Comparison of ENCODE assay signal across 15 cellular contexts in the genomic region with DNA sequence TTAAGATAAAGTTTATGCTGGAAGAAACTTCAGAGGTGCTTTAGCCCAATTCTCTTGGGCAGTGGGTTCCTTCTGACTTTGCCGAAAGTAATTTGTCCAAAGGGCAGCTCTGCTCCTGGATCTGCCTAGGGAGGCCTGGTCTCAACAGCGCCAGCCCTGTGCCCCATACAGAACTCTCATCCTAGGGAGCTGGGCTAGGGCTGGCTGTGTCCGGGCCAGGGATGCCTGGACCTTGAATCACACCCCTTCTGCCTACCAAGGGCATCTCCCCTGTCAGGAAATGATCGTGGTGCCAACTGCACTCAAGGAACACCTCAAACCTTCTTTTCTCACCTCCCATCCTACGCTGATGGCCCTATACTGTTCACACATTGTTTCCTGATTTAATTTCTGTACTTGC. TPM values are rescaled to one million over a fixed set of nuclear protein-coding genes. Genes with fewer than 3 reads are reported as not detected.
DNase-seq lines count a peak whose midpoint lies in the region; ATAC-seq and TF ChIP-seq lines count a peak whose summit lies in the region.
"Had no signal": no experiment of that assay in that cellular context is flagged by ENCODE, and none has a peak within 500 bp of the region (broad histone marks: within the 10 kb centered on the region; RNA-seq: fewer than 3 reads in every experiment).

No MANE protein-coding gene starts in this region.

- peak; percentile 64 for DNase-seq in esophagus muscularis mucosa (ENCODE audit: extremely low spot score)
- no peak for DNase-seq in lung (ENCODE audit: low spot score)
- no peak for DNase-seq in tibial nerve (ENCODE audit: low spot score in 2 of 2)
- no peak for DNase-seq in posterior vena cava (ENCODE audit: low spot score)
- no peak for DNase-seq in activated CD4-positive, alpha-beta memory T cell treated with anti-CD3 and anti-CD28 coated beads, Interleukin-2, amount 10 ng/mL, durations not matched to agents 7 days and 5 days
- DNase-seq in ovary, result no peak
- DNase-seq: activated CD4-positive, alpha-beta T cell treated with anti-CD3 and anti-CD28 coated beads, Interleukin-2, amount 50 U/mL, for 4 hours; GM23248; KBM-7; NCI-H1436; NCI-H774 had no signal

- no peak overlapping the region for H3K4me3 ChIP-seq in esophagus muscularis mucosa
- no peak overlapping the region for H3K4me3 ChIP-seq in lung
- no peak overlapping the region for H3K4me3 ChIP-seq in tibial nerve
- no peak overlapping the region for H3K4me3 ChIP-seq in ovary
- H3K4me3 ChIP-seq: GM23248 had no signal

- H3K27ac ChIP-seq in VCaP (peak overlapping the region; percentile 73; the same call in 1 of the 2 replicates), esophagus muscularis mucosa (replicated peaks in 1 of 4) (peak overlapping the region; percentile 67 to 83 (median 74)), lung (ENCODE audit: low read depth in 1 of 2, low read length in 1 of 2) (peak overlapping the region; percentile 87 to 90), tibial nerve (peak overlapping the region in 3 of 4 donors; percentile 28 to 83 (median 73)), ovary (no peak overlapping the region)
- H3K27ac ChIP-seq: GM23248, RWPE1 had no signal

- H3K27me3 Mint-ChIP-seq in activated CD4-positive, alpha-beta memory T cell treated with anti-CD3 and anti-CD28 coated beads, Interleukin-2, amount 10 ng/mL, durations not matched to agents 7 days and 5 days, result peaks cover 59% of the 10 kb centered on the region

- H3K9me3 ChIP-seq in esophagus muscularis mucosa (no peaks in the 10 kb centered on the region), lung (ENCODE audit: control insufficient read depth in 2 of 2, insufficient read depth in 1 of 2, low read length in 1 of 2) (no peaks in the 10 kb centered on the region), tibial nerve (no peaks in the 10 kb centered on the region), ovary (no peaks in the 10 kb centered on the region)

- H3K36me3 ChIP-seq in esophagus muscularis mucosa (no peaks in the 10 kb centered on the region), lung (ENCODE audit: control insufficient read depth in 2 of 2, insufficient read depth in 2 of 2, low read length in 2 of 2) (no peaks in the 10 kb centered on the region), tibial nerve (no peaks in the 10 kb centered on the region), ovary (no peaks in the 10 kb centered on the region)

- H3K4me1 Mint-ChIP-seq in activated CD4-positive, alpha-beta memory T cell treated with anti-CD3 and anti-CD28 coated beads, Interleukin-2, amount 10 ng/mL, durations not matched to agents 7 days and 5 days, result no peaks in the 10 kb centered on the region

- CTCF ChIA-PET in activated CD4-positive, alpha-beta memory T cell treated with anti-CD3 and anti-CD28 coated beads, Interleukin-2, amount 10 ng/mL, durations not matched to agents 7 days and 5 days (lab: Charles Lee), result interaction anchor here (0.9 kb wide), 1 partner anchor 923 kb away, joined by 4 read pairs; no protein-coding TSS in a partner anchor

- TF ChIP-seq POLR2A in esophagus muscularis mucosa (IDR thresholded peaks at IDR 0.05; ENCODE audit: low read depth) (no peak), tibial nerve (IDR thresholded peaks at IDR 0.05) (no peak), ovary (IDR thresholded peaks at IDR 0.05) (no peak)

- H3K4me1 ChIP-seq in esophagus muscularis mucosa, result peaks cover 45 to 81% (median 74%) of the 10 kb centered on the region in 4 donors
- peaks cover 5 to 6% of the 10 kb centered on the region in 2 donors for H3K4me1 ChIP-seq in lung (ENCODE audit: control insufficient read depth in 2 of 2, insufficient read depth in 2 of 2, low read length in 2 of 2)
- peaks cover 0 to 59% (median 18%) of the 10 kb centered on the region in 4 donors for H3K4me1 ChIP-seq in tibial nerve
- peaks cover 4% of the 10 kb centered on the region for H3K4me1 ChIP-seq in ovary (ENCODE audit: insufficient read depth)

- intact Hi-C loops in esophagus muscularis mucosa (cut with DNase I) (loop anchor here (5.0 kb wide), 3 partner anchors 34 to 999 kb away; no protein-coding TSS in a partner anchor), posterior vena cava (cut with DNase I) (loop anchor here in 1 of 2 donors (5.0 to 10.0 kb wide), 2 partner anchors 924 to 996 kb away; no protein-coding TSS in a partner anchor), ovary (cut with DNase I) (loop anchor here in 3 of 4 donors (5.0 to 10.0 kb wide), 5 partner anchors 904 to 996 kb away; no protein-coding TSS in a partner anchor)

- ATAC-seq in lung (ENCODE audit: insufficient read depth, low FRiP score), result no peak

- TF ChIP-seq EP300 in esophagus muscularis mucosa (IDR thresholded peaks at IDR 0.05) (no peak), tibial nerve (IDR thresholded peaks at IDR 0.05) (no peak), ovary (IDR thresholded peaks at IDR 0.05) (no peak)

- TF ChIP-seq CTCF in VCaP (conservative IDR thresholded peaks at IDR 0.05) (no peak), esophagus muscularis mucosa (IDR thresholded peaks at IDR 0.05) (no peak), lung (IDR thresholded peaks at IDR 0.05; ENCODE audit: control extremely low read depth, extremely low read depth) (no peak), tibial nerve (IDR thresholded peaks at IDR 0.05) (no peak), ovary (IDR thresholded peaks at IDR 0.05) (no peak)

- 88% methylated on average over 2 of the region's 5 CpGs for WGBS in esophagus muscularis mucosa
- WGBS in lung, 2 donors, result 81 to 84% methylated on average over 5 of the region's 5 CpGs
- WGBS in tibial nerve, 2 donors, result 81 to 88% methylated on average over 5 of the region's 5 CpGs
- 72 to 92% (median 90%) methylated on average over 5 of the region's 5 CpGs for WGBS in ovary, 3 donors

- no peak overlapping the region for H3K27ac Mint-ChIP-seq in activated CD4-positive, alpha-beta memory T cell treated with anti-CD3 and anti-CD28 coated beads, Interleukin-2, amount 10 ng/mL, durations not matched to agents 7 days and 5 days
- H3K27ac Mint-ChIP-seq: activated T-helper 2 cell treated with anti-CD3 and anti-CD28 coated beads, Interferon-gamma antibody, Interleukin-2, Interleukin-4, amounts not matched to agents 10 μg/mL and 5 μg/mL and 100 μg/mL, durations not matched to agents 14 hours and 24 hours and 36 hours had no signal

- no peaks in the 10 kb centered on the region for H3K36me3 Mint-ChIP-seq in activated CD4-positive, alpha-beta memory T cell treated with anti-CD3 and anti-CD28 coated beads, Interleukin-2, amount 10 ng/mL, durations not matched to agents 7 days and 5 days (ENCODE audit: low read depth)
- H3K36me3 Mint-ChIP-seq: brain had no signal

- no peaks in the 10 kb centered on the region for H3K9me3 Mint-ChIP-seq in activated CD4-positive, alpha-beta memory T cell treated with anti-CD3 and anti-CD28 coated beads, Interleukin-2, amount 10 ng/mL, durations not matched to agents 7 days and 5 days
- H3K9me3 Mint-ChIP-seq: activated T-helper 2 cell treated with anti-CD3 and anti-CD28 coated beads, Interferon-gamma antibody, Interleukin-2, Interleukin-4, amounts not matched to agents 10 μg/mL and 5 μg/mL and 100 μg/mL, durations not matched to agents 14 hours and 24 hours and 36 hours; brain had no signal

- POLR2A ChIA-PET in activated CD4-positive, alpha-beta memory T cell treated with anti-CD3 and anti-CD28 coated beads, Interleukin-2, amount 10 ng/mL, durations not matched to agents 7 days and 5 days (lab: Charles Lee), result no interaction called here

- H3K4me3 Mint-ChIP-seq in activated CD4-positive, alpha-beta memory T cell treated with anti-CD3 and anti-CD28 coated beads, Interleukin-2, amount 10 ng/mL, durations not matched to agents 7 days and 5 days, result no peak overlapping the region

- H3K27me3 ChIP-seq in esophagus muscularis mucosa (peaks cover 0 to 42% (median 19%) of the 10 kb centered on the region in 4 donors), lung (ENCODE audit: control insufficient read depth, insufficient read depth) (no peaks in the 10 kb centered on the region), tibial nerve (peaks cover 0 to 38% of the 10 kb centered on the region in 2 donors), ovary (no peaks in the 10 kb centered on the region)

RNA-seq across cellular contexts. Expression of gene NFIB, which starts 37.3 kb away (rescaled TPM):
- total RNA-seq in esophagus muscularis mucosa, result 10 to 100 TPM; 38.1 to 64.4 (median 55.8) TPM
- 100 to 1,000 TPM in 1 of 2 donors, 10 to 100 TPM in 1; 89.2 to 189 TPM for total RNA-seq in lung
- 10 to 100 TPM in 1 of 2 donors, 1 to 10 TPM in 1; 7.3 to 12.7 TPM for polyA plus RNA-seq in lung
- 100 to 1,000 TPM in 1 of 4 donors, 10 to 100 TPM in 3; 52.1 to 125 (median 78.1) TPM for total RNA-seq in tibial nerve
- total RNA-seq in posterior vena cava, result 100 to 1,000 TPM; 230 to 305 TPM
- total RNA-seq in activated CD4-positive, alpha-beta memory T cell treated with anti-CD3 and anti-CD28 coated beads, Interleukin-2, amount 10 ng/mL, durations not matched to agents 7 days and 5 days, result not detected
- total RNA-seq in ovary, result 100 to 1,000 TPM in 1 of 7 donors, 10 to 100 TPM in 6; 40.3 to 111 (median 67.6) TPM
- 10 to 100 TPM in 1 of 2 donors, 1 to 10 TPM in 1; 8.7 to 32.9 TPM for polyA plus RNA-seq in ovary
- total RNA-seq: activated T-helper 2 cell treated with anti-CD3 and anti-CD28 coated beads, Interferon-gamma antibody, Interleukin-2, Interleukin-4, amounts not matched to agents 10 μg/mL and 5 μg/mL and 100 μg/mL, durations not matched to agents 14 hours and 24 hours and 36 hours had no signal

Comparison
In these comparisons a context has a peak if more than half of its experiments do, and no peak if none do; other contexts are left out.
1. H3K27ac ChIP-seq: peak in VCaP (single experiment), esophagus muscularis mucosa (4 of 4), lung (2 of 2) and tibial nerve (3 of 4); none in ovary (0 of 2).
2. RNA of gene NFIB, which starts 37.3 kb away (total RNA-seq): 230 to 305 TPM in posterior vena cava, 89.2 to 189 TPM in lung, 52.1 to 125 TPM in tibial nerve, 40.3 to 111 TPM in ovary and 38.1 to 64.4 TPM in esophagus muscularis mucosa; not detected in activated CD4-positive, alpha-beta memory T cell treated with anti-CD3 and anti-CD28 coated beads, Interleukin-2, amount 10 ng/mL, durations not matched to agents 7 days and 5 days; every median in the first group is over 10 times any median in the second.